17 cellular contexts compared by ENCODE assay signal in the genomic region with DNA sequence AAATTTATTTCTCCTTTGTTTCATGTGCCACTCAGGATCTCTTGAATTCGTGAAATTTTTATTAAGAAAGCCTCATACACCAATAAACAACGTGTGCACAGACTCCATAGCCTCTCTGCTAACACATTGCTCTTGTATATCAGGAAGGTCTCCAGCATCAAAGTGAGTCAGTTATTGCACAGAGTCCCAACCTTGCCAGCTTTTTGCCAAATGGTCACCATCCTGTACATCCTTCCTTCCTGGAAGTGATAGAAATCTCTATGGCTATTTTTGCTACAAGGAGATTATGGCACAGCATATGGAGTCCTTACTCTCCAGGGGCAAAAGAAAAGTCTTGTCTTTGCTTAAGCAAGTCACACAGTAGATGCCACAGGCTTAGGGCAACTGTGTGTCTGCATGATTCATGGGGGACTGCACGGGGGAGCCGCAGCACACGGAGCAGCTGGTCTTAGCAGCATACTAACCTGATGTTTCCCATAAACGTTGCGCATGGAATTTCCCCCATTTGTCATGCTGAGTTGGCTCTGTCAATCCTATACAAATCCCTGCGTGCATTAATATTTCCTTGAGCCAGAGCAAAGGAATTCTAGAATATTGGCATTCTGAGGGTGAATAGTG.
DNase-seq lines count a peak whose midpoint lies in the region; ATAC-seq, FAIRE-seq and TF ChIP-seq lines count a peak whose summit lies in the region.
"Had no signal": no experiment of that assay in that cellular context is flagged by ENCODE, and none has a peak within 500 bp of the region (broad histone marks: within the 10 kb centered on the region; RNA-seq: fewer than 3 reads in every experiment).

No MANE protein-coding gene starts in this region.

- dilution Hi-C loops in endothelial cell of umbilical vein (cut with MboI; ENCODE audit: extremely low pct_ligation_motif_present, low sequenced_read_pairs), result no loop called here

- H3K27me3 ChIP-seq in SJCRH30, result no peaks in the 10 kb centered on the region
- H3K27me3 ChIP-seq in endothelial cell of umbilical vein (ENCODE audit: control insufficient read depth in 2 of 2, insufficient read depth in 2 of 2, low read length in 2 of 2), result no peaks in the 10 kb centered on the region
- H3K27me3 ChIP-seq: cardiac muscle cell had no signal

- no TSS peak for BruUV-seq in endothelial cell of umbilical vein (replicated peaks; lab: Mats Ljungman, UMichigan)

- peak overlapping the region; percentile 2 for H3K4me2 ChIP-seq in endothelial cell of umbilical vein (ENCODE audit: insufficient read depth, low read length)

- no peak overlapping the region for H3K9ac ChIP-seq in endothelial cell of umbilical vein (replicated peaks; ENCODE audit: extremely low read depth, insufficient read depth, low read length)
- H3K9ac ChIP-seq: parathyroid adenoma had no signal

- H3K36me3 ChIP-seq in SJCRH30, result no peaks in the 10 kb centered on the region
- H3K36me3 ChIP-seq in endothelial cell of umbilical vein (ENCODE audit: control insufficient read depth in 2 of 2, extremely low read depth in 1 of 2, insufficient read depth in 2 of 2, low read length in 2 of 2), result no peaks in the 10 kb centered on the region
- H3K36me3 ChIP-seq: cardiac muscle cell had no signal

- H3K27ac ChIP-seq in SJCRH30 (peak overlapping the region; percentile 94), endothelial cell of umbilical vein (ENCODE audit: insufficient read depth, low read depth, low read length) (peak overlapping the region; percentile 25)
- H3K27ac ChIP-seq: cardiac muscle cell, parathyroid adenoma had no signal

- intact Hi-C loops in endothelial cell of umbilical vein (cut with micrococcal nuclease), result no loop called here

- H4K20me1 ChIP-seq in endothelial cell of umbilical vein (replicated peaks; ENCODE audit: control insufficient read depth, extremely low read depth, insufficient read depth, low read length), result no peaks in the 10 kb centered on the region

- no peaks in the 10 kb centered on the region for H3K9me1 ChIP-seq in endothelial cell of umbilical vein (replicated peaks; ENCODE audit: control insufficient read depth, extremely low read depth, insufficient read depth, low read length)

- H3K4me1 ChIP-seq in SJCRH30 (peaks cover 35% of the 10 kb centered on the region), endothelial cell of umbilical vein (ENCODE audit: control insufficient read depth, extremely low read depth, insufficient read depth, low read length) (peaks cover 20% of the 10 kb centered on the region)
- H3K4me1 ChIP-seq: parathyroid adenoma had no signal

- no peak for ATAC-seq in GM18520 (IDR thresholded peaks at IDR 0.05; ENCODE audit: unreplicated experiment)
- ATAC-seq: activated CD8-positive, alpha-beta T cell treated with anti-CD3 and anti-CD28 coated beads for 36 hours had no signal

- POLR2A ChIA-PET in endothelial cell of umbilical vein (lab: Charles Lee), result interaction anchor here (0.9 kb wide), 2 partner anchors 69 to 71 kb away, joined by 3 read pairs; a partner anchor contains a TSS

- H3K9me3 ChIP-seq in SJCRH30 (replicated peaks) (no peaks in the 10 kb centered on the region), endothelial cell of umbilical vein (replicated peaks; ENCODE audit: control insufficient read depth, insufficient read depth, low read length) (no peaks in the 10 kb centered on the region)

- CTCF ChIA-PET in endothelial cell of umbilical vein (lab: Charles Lee), result interaction anchor here (0.6 to 3.3 kb wide), 5 partner anchors 11 to 686 kb away, joined by 3 to 8 read pairs (median 3); no protein-coding TSS in a partner anchor

- no peak for TF ChIP-seq POLR2A in endothelial cell of umbilical vein (IDR thresholded peaks at IDR 0.05; ENCODE audit: low read depth, low read length)

- H3K79me2 ChIP-seq in endothelial cell of umbilical vein (ENCODE audit: control insufficient read depth, insufficient read depth, low read length), result peaks cover 62% of the 10 kb centered on the region

- no peak overlapping the region for H2AFZ ChIP-seq in endothelial cell of umbilical vein (ENCODE audit: low read depth, low read length)
- H2AFZ ChIP-seq: parathyroid adenoma had no signal

- DNase-seq in EH (ENCODE audit: low read depth) (peak; percentile 59), SJCRH30 (peak; percentile 90 to 94), endothelial cell of umbilical vein (ENCODE audit: low read depth, low spot score) (peak; percentile 89), myocyte (ENCODE audit: low read depth) (peak; percentile 81), hepatic stellate cell (ENCODE audit: low spot score) (no peak), mesenteric fat pad (ENCODE audit: low spot score) (no peak)
- no peak for DNase-seq in stimulated activated CD8-positive, alpha-beta memory T cell treated with anti-CD3 and anti-CD28 coated beads, Interleukin-4, amount 100 ng/mL, for 48 hours
- DNase-seq: activated CD8-positive, alpha-beta T cell treated with anti-CD3 and anti-CD28 coated beads for 36 hours; activated gamma-delta T cell; NCI-H146; NCI-H526; trophoblast cell had no signal

- H3K4me3 ChIP-seq in SJCRH30 (no peak overlapping the region), endothelial cell of umbilical vein (replicated peaks in 1 of 3; ENCODE audit: insufficient read depth in 1 of 3, low read depth in 1 of 3, low read length in 3 of 3) (no peak overlapping the region)
- H3K4me3 ChIP-seq: cardiac muscle cell, lung had no signal

- FAIRE-seq in endothelial cell of umbilical vein (lab: Jason Lieb, UNC), result peak; percentile 87
- FAIRE-seq: endometrium had no signal

- TF ChIP-seq CTCF in endothelial cell of umbilical vein (IDR thresholded peaks at IDR 0.05; ENCODE audit: extremely low read depth in 1 of 2, insufficient read depth in 1 of 2, low read depth in 1 of 2, low read length in 2 of 2), result no peak

TF ChIP-seq in endothelial cell of umbilical vein, 7 proteins besides CTCF, POLR2A, EP300 and RAD21:
- TF ChIP-seq JUN (IDR thresholded peaks at IDR 0.05; ENCODE audit: borderline replicate concordance, insufficient read depth, insufficient read length, low read depth) (peak; percentile 38), GATA2 (IDR thresholded peaks at IDR 0.05; ENCODE audit: insufficient read depth, insufficient read length, low read depth, low read length) (peak; percentile 85), EZH2 (IDR thresholded peaks at IDR 0.05; ENCODE audit: borderline replicate concordance, low read depth, low read length, severe bottlenecking) (no peak), MYC (IDR thresholded peaks at IDR 0.05; ENCODE audit: low read depth, low read length) (no peak), POLR2AphosphoS5 (IDR thresholded peaks at IDR 0.05; ENCODE audit: insufficient read depth, low read depth, low read length) (peak; percentile 19), FOS (IDR thresholded peaks at IDR 0.05; ENCODE audit: borderline replicate concordance, insufficient read depth, low read length) (peak; percentile 28)
- TF ChIP-seq, protein P1, sequence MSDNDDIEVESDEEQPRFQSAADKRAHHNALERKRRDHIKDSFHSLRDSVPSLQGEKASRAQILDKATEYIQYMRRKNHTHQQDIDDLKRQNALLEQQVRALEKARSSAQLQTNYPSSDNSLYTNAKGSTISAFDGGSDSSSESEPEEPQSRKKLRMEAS (IDR thresholded peaks at IDR 0.05; ENCODE audit: insufficient read depth, insufficient read length), result no peak

Comparison
In these comparisons a context has a peak if more than half of its experiments do, and no peak if none do; other contexts are left out.
1. DNase-seq: peak in EH (single experiment), SJCRH30 (2 of 2), endothelial cell of umbilical vein (single experiment) and myocyte (single experiment); none in hepatic stellate cell (single experiment), mesenteric fat pad (single experiment) and stimulated activated CD8-positive, alpha-beta memory T cell treated with anti-CD3 and anti-CD28 coated beads, Interleukin-4, amount 100 ng/mL, for 48 hours (single experiment).